ENCODE assay signal across 11 cellular contexts in genomic region chr1:224928906-224929305, GRCh38. TPM values are rescaled to one million over a fixed set of nuclear protein-coding genes. Genes with fewer than 3 reads are reported as not detected.
DNase-seq lines count a peak whose midpoint lies in the region; ATAC-seq, FAIRE-seq and TF ChIP-seq lines count a peak whose summit lies in the region.
"Had no signal": no experiment of that assay in that cellular context is flagged by ENCODE, and none has a peak within 500 bp of the region (broad histone marks: within the 10 kb centered on the region; RNA-seq: fewer than 3 reads in every experiment).

No MANE protein-coding gene starts in this region.

- TF ChIP-seq CTCF in left ventricle myocardium inferior (IDR thresholded peaks at IDR 0.05; ENCODE audit: borderline replicate concordance) (no peak), H1 (IDR thresholded peaks at IDR 0.05; ENCODE audit: control extremely low read depth in 1 of 3, insufficient read depth in 1 of 3, low read depth in 1 of 3, low read length in 3 of 3) (no peak)

- H3K36me3 ChIP-seq in left ventricle myocardium inferior (no peaks in the 10 kb centered on the region), H1 (ENCODE audit: control insufficient read depth in 2 of 4, insufficient read depth in 4 of 4, low read length in 3 of 4) (no peaks in the 10 kb centered on the region; a peak in 2 of 8 replicates), mesodermal cell (ENCODE audit: control insufficient read depth, insufficient read depth, low read length) (peaks cover 4% of the 10 kb centered on the region)
- H3K36me3 ChIP-seq: sigmoid colon had no signal

- no peak overlapping the region for H3K14ac ChIP-seq in H1 (ENCODE audit: insufficient read length)

- H3K4me1 Mint-ChIP-seq in activated T-helper 1 cell treated with anti-CD3 and anti-CD28 coated beads, Interleukin-12 subunit alpha, Interleukin-12 subunit beta, Interleukin-2, Interleukin-4 antibody, amounts not matched to agents 30 ng/mL and 10 ng/mL and 1 ng/mL, durations not matched to agents 14 hours and 24 hours and 36 hours (ENCODE audit: low read depth) = no peaks in the 10 kb centered on the region
- H3K4me1 Mint-ChIP-seq: T-helper 17 cell had no signal

- no peak for TF ChIP-seq EP300 in H1 (IDR thresholded peaks at IDR 0.05; ENCODE audit: borderline replicate concordance in 1 of 2, low read depth in 2 of 2, low read length in 2 of 2)

- H3K27ac Mint-ChIP-seq in activated T-helper 1 cell treated with anti-CD3 and anti-CD28 coated beads, Interleukin-12 subunit alpha, Interleukin-12 subunit beta, Interleukin-2, Interleukin-4 antibody, amounts not matched to agents 30 ng/mL and 10 ng/mL and 1 ng/mL, durations not matched to agents 14 hours and 24 hours and 36 hours = no peak overlapping the region
- H3K27ac Mint-ChIP-seq: T-helper 17 cell had no signal

- H4K5ac ChIP-seq in H1 (ENCODE audit: insufficient read length, low read depth, low read length) = no peak overlapping the region

- no peak for FAIRE-seq in H1 (lab: Jason Lieb, UNC)

- no peak overlapping the region for H4K8ac ChIP-seq in H1 (ENCODE audit: extremely low read depth, insufficient read depth, low read length)

- no peak overlapping the region for H2BK120ac ChIP-seq in H1 (replicated peaks; ENCODE audit: low read depth, low read length)

- 82% methylated on average over 4 of the region's 4 CpGs for WGBS in right cardiac atrium
- WGBS in H1 (ENCODE audit: extremely low coverage in 1 of 2, insufficient coverage in 1 of 2, insufficient read length in 1 of 2, insufficient replicate concordance in 2 of 2, low coverage in 1 of 2, low lambda C conversion rate in 2 of 2, missing lambda C conversion rate in 1 of 2), 2 experiments = 49% methylated on average over 4 of the region's 4 CpGs; no CpG with 5 or more reads in 1 of the 2 experiments
- WGBS in mesodermal cell (ENCODE audit: insufficient coverage in 2 of 2), 2 experiments = no CpG with 5 or more reads among the region's 4 CpGs

- no peak overlapping the region for H3K27ac ChIP-seq in left ventricle myocardium inferior (replicated peaks)
- H3K27ac ChIP-seq in right cardiac atrium (ENCODE audit: low read length) = no peak overlapping the region
- no peak overlapping the region for H3K27ac ChIP-seq in H1 (ENCODE audit: low read depth, low read length)
- no peak overlapping the region for H3K27ac ChIP-seq in mesodermal cell (ENCODE audit: low read depth, low read length, severe bottlenecking)

- POLR2A ChIA-PET in H1 (lab: Charles Lee; ENCODE audit: partially characterized antibody) = no interaction called here

- CTCF ChIA-PET in H1 (lab: Charles Lee; ENCODE audit: partially characterized antibody) = interaction anchor here (1.3 kb wide), 1 partner anchor 34 kb away, joined by 4 read pairs; no protein-coding TSS in a partner anchor

- H3K4me2 ChIP-seq in H1 (ENCODE audit: insufficient read depth in 1 of 2, low read depth in 2 of 2, low read length in 2 of 2) = peak overlapping the region; percentile 70 to 73

- no peak overlapping the region for H3K18ac ChIP-seq in H1 (ENCODE audit: extremely low read depth, low read length)

- no peak overlapping the region for H3K4me3 Mint-ChIP-seq in activated T-helper 1 cell treated with anti-CD3 and anti-CD28 coated beads, Interleukin-12 subunit alpha, Interleukin-12 subunit beta, Interleukin-2, Interleukin-4 antibody, amounts not matched to agents 30 ng/mL and 10 ng/mL and 1 ng/mL, durations not matched to agents 14 hours and 24 hours and 36 hours
- H3K4me3 Mint-ChIP-seq: T-helper 17 cell had no signal

- peaks cover 25% of the 10 kb centered on the region for H3K9me3 Mint-ChIP-seq in activated T-helper 1 cell treated with anti-CD3 and anti-CD28 coated beads, Interleukin-12 subunit alpha, Interleukin-12 subunit beta, Interleukin-2, Interleukin-4 antibody, amounts not matched to agents 30 ng/mL and 10 ng/mL and 1 ng/mL, durations not matched to agents 14 hours and 24 hours and 36 hours

- H4K20me1 ChIP-seq in H1 (replicated peaks in 1 of 2; ENCODE audit: control insufficient read depth in 1 of 2, insufficient read depth in 2 of 2, low read length in 2 of 2) = no peaks in the 10 kb centered on the region

- H3K23ac ChIP-seq in H1 (ENCODE audit: insufficient read length) = no peak overlapping the region

- H2AFZ ChIP-seq in H1 (ENCODE audit: low read length) = peak overlapping the region; percentile 88

- no peak overlapping the region for H2BK15ac ChIP-seq in H1 (ENCODE audit: low read length)

- H3K9me3 ChIP-seq in left ventricle myocardium inferior (replicated peaks) (peaks cover 28% of the 10 kb centered on the region), right cardiac atrium (ENCODE audit: control insufficient read depth, low read length) (no peaks in the 10 kb centered on the region), H1 (ENCODE audit: insufficient read depth in 2 of 2, low read depth in 1 of 2, low read length in 1 of 2) (peaks cover 8 to 17% of the 10 kb centered on the region in 2 experiments), mesodermal cell (ENCODE audit: control insufficient read depth, low read length) (peaks cover 25% of the 10 kb centered on the region)

- H3K9ac ChIP-seq in H1 (replicated peaks in 1 of 4; ENCODE audit: extremely low read depth in 1 of 4, low read depth in 3 of 4, low read length in 3 of 4) = no peak overlapping the region

- H3K79me2 ChIP-seq in H1 (ENCODE audit: control insufficient read depth in 1 of 2, insufficient read depth in 2 of 2, low read length in 2 of 2) = peaks cover 0 to 33% of the 10 kb centered on the region in 2 experiments; a peak in 2 of 4 replicates

- DNase-seq in left ventricle myocardium inferior (no peak), right cardiac atrium (no peak), H1 (ENCODE audit: low read depth in 1 of 2, low spot score in 2 of 2) (no peak), NOMO-1 (lab: John Stamatoyannopoulos, UW; ENCODE audit: unreplicated experiment in 2 of 2) (no peak), RPMI8226 (no peak), occipital lobe (lab: John Stamatoyannopoulos, UW) (no peak)
- DNase-seq in activated T-helper 1 cell treated with anti-CD3 and anti-CD28 coated beads, Interleukin-12 subunit alpha, Interleukin-12 subunit beta, Interleukin-2, Interleukin-4 antibody, amounts not matched to agents 30 ng/mL and 10 ng/mL and 1 ng/mL, durations not matched to agents 14 hours and 24 hours and 36 hours (ENCODE audit: low spot score) = no peak
- DNase-seq: cortex of kidney, T-helper 17 cell had no signal

- no peak overlapping the region for H2AK5ac ChIP-seq in H1 (ENCODE audit: low read depth, low read length)

- H3K4me3 ChIP-seq in left ventricle myocardium inferior = peak overlapping the region; percentile 67
- H3K4me3 ChIP-seq in right cardiac atrium (ENCODE audit: low read length) = no peak overlapping the region
- peak overlapping the region in 2 of 4 experiments; percentile 68 to 82; a peak in 3 of 8 replicates for H3K4me3 ChIP-seq in H1 (ENCODE audit: extremely low read depth in 1 of 4, insufficient read depth in 2 of 4, low read depth in 3 of 4, low read length in 4 of 4)
- H3K4me3 ChIP-seq in mesodermal cell (ENCODE audit: extremely low read depth, insufficient read depth, low read length, poor library complexity, severe bottlenecking) = peak overlapping the region; percentile 62

- no peak overlapping the region; the same call in 1 of the 2 replicates for H2BK5ac ChIP-seq in H1 (ENCODE audit: low read depth, low read length)

- no peak for ATAC-seq in right cardiac atrium
- ATAC-seq: T-helper 17 cell had no signal

- H3K4me1 ChIP-seq in left ventricle myocardium inferior (peaks cover 10% of the 10 kb centered on the region), right cardiac atrium (ENCODE audit: control insufficient read depth, insufficient read depth, low read length) (no peaks in the 10 kb centered on the region), H1 (replicated peaks in 1 of 4; ENCODE audit: control insufficient read depth in 3 of 4, insufficient read depth in 4 of 4, low read length in 3 of 4) (peaks cover 0 to 3% (median 0%) of the 10 kb centered on the region in 4 experiments; a peak in 1 of 7 replicates), mesodermal cell (ENCODE audit: control insufficient read depth, insufficient read depth, low read length, poor library complexity, severe bottlenecking) (no peaks in the 10 kb centered on the region)

- H3K56ac ChIP-seq in H1 (replicated peaks; ENCODE audit: insufficient read length, low read depth, low read length) = no peak overlapping the region

- intact Hi-C loops in left ventricle myocardium inferior (cut with micrococcal nuclease) = no loop called here
- intact Hi-C loops in right cardiac atrium (cut with DNase I) = no loop called here
- intact Hi-C loops in activated T-helper 1 cell treated with anti-CD3 and anti-CD28 coated beads, Interleukin-12 subunit alpha, Interleukin-12 subunit beta, Interleukin-2, Interleukin-4 antibody, amounts not matched to agents 30 ng/mL and 10 ng/mL and 1 ng/mL, durations not matched to agents 14 hours and 24 hours and 36 hours (cut with micrococcal nuclease) = no loop called here

- no peaks in the 10 kb centered on the region for H3K79me1 ChIP-seq in H1 (ENCODE audit: low read depth, low read length)

- H3K27me3 ChIP-seq in left ventricle myocardium inferior (ENCODE audit: low read depth) (peaks cover 31% of the 10 kb centered on the region), right cardiac atrium (ENCODE audit: control insufficient read depth, insufficient read depth) (no peaks in the 10 kb centered on the region), H1 (replicated peaks in 1 of 4; ENCODE audit: control insufficient read depth in 3 of 4, extremely low read depth in 1 of 4, insufficient read depth in 3 of 4, low read length in 3 of 4) (no peaks in the 10 kb centered on the region)
- H3K27me3 ChIP-seq: sigmoid colon had no signal

- no peak overlapping the region for H2BK12ac ChIP-seq in H1 (ENCODE audit: low read depth, low read length)

- H3K23me2 ChIP-seq in H1 (ENCODE audit: low read depth, low read length) = no peaks in the 10 kb centered on the region; the same call in 1 of the 2 replicates

- no peak for TF ChIP-seq POLR2A in H1 (IDR thresholded peaks at IDR 0.05; ENCODE audit: control extremely low read depth in 1 of 2, low read depth in 2 of 2, low read length in 2 of 2)

- H3K27me3 Mint-ChIP-seq in activated T-helper 1 cell treated with anti-CD3 and anti-CD28 coated beads, Interleukin-12 subunit alpha, Interleukin-12 subunit beta, Interleukin-2, Interleukin-4 antibody, amounts not matched to agents 30 ng/mL and 10 ng/mL and 1 ng/mL, durations not matched to agents 14 hours and 24 hours and 36 hours (ENCODE audit: insufficient read depth) = peaks cover 16% of the 10 kb centered on the region

- TF ChIP-seq RAD21 in H1 (IDR thresholded peaks at IDR 0.05 in 1 of 2, conservative IDR thresholded peaks at IDR 0.05 in 1 of 2; ENCODE audit: low read depth in 2 of 2, low read length in 2 of 2) = no peak

- no peak overlapping the region for H3K4ac ChIP-seq in H1 (replicated peaks; ENCODE audit: insufficient read length, low read depth, low read length)

- H4K91ac ChIP-seq in H1 (replicated peaks; ENCODE audit: insufficient read length, low read length) = no peak overlapping the region

- H3K36me3 Mint-ChIP-seq in activated T-helper 1 cell treated with anti-CD3 and anti-CD28 coated beads, Interleukin-12 subunit alpha, Interleukin-12 subunit beta, Interleukin-2, Interleukin-4 antibody, amounts not matched to agents 30 ng/mL and 10 ng/mL and 1 ng/mL, durations not matched to agents 14 hours and 24 hours and 36 hours (ENCODE audit: low read depth) = no peaks in the 10 kb centered on the region

- H2BK20ac ChIP-seq in H1 (ENCODE audit: low read length) = no peak overlapping the region

RNA-seq across cellular contexts. Expression of gene DNAH14, which starts 0.6 kb away (rescaled TPM):
- total RNA-seq in left ventricle myocardium inferior (3.0 TPM), right cardiac atrium (10 to 100 TPM in 1 of 4 donors, 1 to 10 TPM in 3; 8.0 to 10.1 (median 9.0) TPM), occipital lobe (16.5 TPM)
- polyA plus RNA-seq in right cardiac atrium (3.4 TPM), H1 (2011; rRNA removed) (3.9 and 8.4 TPM in 2 replicates)
- 40.7 and 47.0 TPM in 2 replicates for total RNA-seq in H1 (2021; fragmentation: NEBNext Ultra II Directional; extraction: Animal tissue kit (Norgen Biotek cat#: 25700))
- 14.8 TPM for polyA plus RNA-seq in H1 (2011; cell fraction: cytosol; rRNA removed)
- 5.1 TPM for polyA plus RNA-seq in H1 (2011; cell fraction: nucleus; rRNA removed)
- polyA plus RNA-seq in H1 (2012, experiment 1 of 2) = 13.2 to 27.1 TPM (median 14.0 TPM) in 4 replicates
- polyA plus RNA-seq in H1 (2012, experiment 2 of 2) = 9.3 TPM
- 33.5 TPM for polyA plus RNA-seq in H1 (2013, experiment 1 of 2)
- polyA plus RNA-seq in H1 (2013, experiment 2 of 2) = 30.6 TPM
- 5.0 and 17.0 TPM in 2 replicates for polyA minus RNA-seq in H1 (2011; rRNA and poly(A)+ RNA removed)
- polyA minus RNA-seq in H1 (2011; cell fraction: cytosol; rRNA and poly(A)+ RNA removed) = 15.3 TPM
- polyA minus RNA-seq in H1 (2011; cell fraction: nucleus; rRNA and poly(A)+ RNA removed) = 52.9 TPM
- polyA plus RNA-seq in mesodermal cell (2013, experiment 1 of 2) = 33.0 TPM
- polyA plus RNA-seq in mesodermal cell (2013, experiment 2 of 2) = 43.3 TPM
- 0.02 and 0.18 TPM in 2 replicates for total RNA-seq in activated T-helper 1 cell treated with anti-CD3 and anti-CD28 coated beads, Interleukin-12 subunit alpha, Interleukin-12 subunit beta, Interleukin-2, Interleukin-4 antibody, amounts not matched to agents 30 ng/mL and 10 ng/mL and 1 ng/mL, durations not matched to agents 14 hours and 24 hours and 36 hours
